8 cellular contexts compared by ENCODE assay signal in the genomic region with DNA sequence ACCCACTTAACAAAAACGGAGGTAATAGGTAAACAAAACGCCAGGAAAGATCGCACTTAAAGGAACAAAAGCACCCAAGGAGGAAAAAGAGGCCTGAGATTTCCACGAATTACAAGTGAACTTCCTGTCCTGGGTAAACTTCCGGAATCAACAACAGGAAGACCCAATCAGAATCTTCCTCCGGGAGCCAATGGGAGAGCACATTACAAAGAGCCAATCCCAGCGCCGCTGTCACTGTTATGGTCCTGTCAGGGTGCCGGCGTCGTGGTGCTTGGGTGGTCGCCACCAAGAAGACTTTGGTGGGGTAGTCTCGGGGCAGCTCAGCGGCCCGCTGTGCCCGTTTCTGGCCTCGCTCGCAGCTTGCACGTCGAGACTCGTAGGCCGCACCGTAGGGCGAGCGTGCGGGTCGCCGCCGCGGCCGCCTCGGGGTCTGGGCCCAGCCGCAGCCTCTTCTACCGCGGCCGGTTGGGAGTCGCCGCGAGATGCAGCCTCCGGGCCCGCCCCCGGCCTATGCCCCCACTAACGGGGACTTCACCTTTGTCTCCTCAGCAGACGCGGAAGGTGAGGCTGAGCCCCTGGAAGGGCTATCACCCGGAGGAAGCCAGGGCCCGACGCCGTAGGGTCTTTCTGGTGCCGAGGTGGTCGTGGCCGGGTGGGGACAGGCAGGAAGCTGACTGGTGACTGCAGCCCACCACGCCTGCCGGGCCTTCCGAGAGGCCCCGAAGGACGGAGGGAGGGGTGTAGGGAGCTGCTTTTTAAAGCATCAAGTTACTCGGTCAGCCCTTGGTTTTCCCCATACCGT. TPM values are rescaled to one million over a fixed set of nuclear protein-coding genes. Genes with fewer than 3 reads are reported as not detected.
DNase-seq lines count a peak whose midpoint lies in the region; ATAC-seq and TF ChIP-seq lines count a peak whose summit lies in the region.

Gene YIPF4, plus strand, starts transcription at position 231 of the 802 bp plus-strand sequence. Its CDS starts 252 bp downstream, at position 483.

- TF ChIP-seq CTCF in gastroesophageal sphincter (IDR thresholded peaks at IDR 0.05): no peak
- no peak for TF ChIP-seq CTCF in neutrophil (IDR thresholded peaks at IDR 0.05)

- H3K27me3 ChIP-seq in gastroesophageal sphincter (no peaks in the 10 kb centered on the region), neutrophil (no peaks in the 10 kb centered on the region)

- WGBS in gastroesophageal sphincter (ENCODE audit: low coverage in 1 of 2), 2 donors: 0 to 1% methylated on average over 7 to 10 of the region's 59 CpGs

- peaks cover 0 to 48% (median 11%) of the 10 kb centered on the region in 3 donors for H3K4me1 ChIP-seq in gastroesophageal sphincter
- peaks cover 15 to 21% of the 10 kb centered on the region in 2 experiments for H3K4me1 ChIP-seq in neutrophil (ENCODE audit: control insufficient read depth in 1 of 2, insufficient read depth in 1 of 2, low read depth in 1 of 2, low read length in 1 of 2)

- in situ Hi-C loops in SK-MEL-5 (cut with HindIII; ENCODE audit: low pct_unique_long_range_greater_than_20kb, low sequenced_read_pairs): no loop called here

- TF ChIP-seq POLR2A in gastroesophageal sphincter (IDR thresholded peaks at IDR 0.05): peak; percentile 20 to 54

- POLR2A ChIA-PET in HEK293T (lab: Yijun Ruan, JAX): interaction anchor here (0.6 to 2.0 kb wide), 5 partner anchors 10 to 112 kb away, joined by 3 to 5 read pairs (median 4); partner anchors contain the start of gene SLC30A6

- CTCF ChIA-PET in HEK293T (lab: Yijun Ruan, JAX): no interaction called here

- no peak for TF ChIP-seq EP300 in gastroesophageal sphincter (IDR thresholded peaks at IDR 0.05)

- H3K9me3 ChIP-seq in gastroesophageal sphincter (no peaks in the 10 kb centered on the region), neutrophil (no peaks in the 10 kb centered on the region)

- ATAC-seq in gastroesophageal sphincter: peak; percentile 99

- peak; percentile 77 for DNase-seq in GF-D8 (lab: John Stamatoyannopoulos, UW)
- DNase-seq in HEK293T (ENCODE audit: extremely low spot score): peak; percentile 97
- DNase-seq in MV-4-11 (lab: John Stamatoyannopoulos, UW): peak; percentile 93
- DNase-seq in SK-MEL-5 (ENCODE audit: low read depth, low spot score): peak; percentile 95
- peak; percentile 89 for DNase-seq in activated naive CD4-positive, alpha-beta T cell treated with Interleukin-2 at 50 U/mL for 16 hours
- peak; percentile 28 to 91 (median 77) for DNase-seq in substantia nigra (lab: John Stamatoyannopoulos, UW)

- peak within 1 kb of the TSS; percentile 66 to 92 (median 88) for H3K27ac ChIP-seq in gastroesophageal sphincter
- H3K27ac ChIP-seq in neutrophil: peak within 1 kb of the TSS; percentile 90
- H3K27ac ChIP-seq in substantia nigra (ENCODE audit: low read depth, low read length, poor library complexity, severe bottlenecking): peak within 1 kb of the TSS; percentile 80

- H3K36me3 ChIP-seq in gastroesophageal sphincter (peaks cover 0 to 16% of the 10 kb centered on the region in 2 donors), neutrophil (peaks cover 9% of the 10 kb centered on the region)

- H3K4me3 ChIP-seq in gastroesophageal sphincter (peak within 1 kb of the TSS; percentile 70 to 98), neutrophil (ENCODE audit: low read depth in 1 of 2, low read length in 1 of 2) (peak within 1 kb of the TSS; percentile 81 to 96)

TF ChIP-seq in HEK293T, 16 proteins besides CTCF, POLR2A, EP300 and RAD21:
- peak; percentile 55 for TF ChIP-seq PKNOX1 (IDR thresholded peaks at IDR 0.05)
- peak; percentile 62 for TF ChIP-seq ELF4 (IDR thresholded peaks at IDR 0.05)
- peak; percentile 84 for TF ChIP-seq L3MBTL2 (conservative IDR thresholded peaks at IDR 0.05)
- no peak for TF ChIP-seq NFRKB (IDR thresholded peaks at IDR 0.05)
- TF ChIP-seq CTBP1 (IDR thresholded peaks at IDR 0.05; ENCODE audit: borderline replicate concordance): no peak
- no peak for TF ChIP-seq FOXA1 (IDR thresholded peaks at IDR 0.05)
- TF ChIP-seq SUZ12 (IDR thresholded peaks at IDR 0.05): no peak
- peak; percentile 88 for TF ChIP-seq FOXK2 (IDR thresholded peaks at IDR 0.05)
- TF ChIP-seq HDGF (IDR thresholded peaks at IDR 0.05; ENCODE audit: borderline replicate concordance): no peak
- no peak for TF ChIP-seq TARDBP (IDR thresholded peaks at IDR 0.05)
- no peak for TF ChIP-seq LEF1 (IDR thresholded peaks at IDR 0.05; ENCODE audit: borderline replicate concordance)
- no peak for TF ChIP-seq ZNF384 (IDR thresholded peaks at IDR 0.05)
- no peak for TF ChIP-seq ARNT (IDR thresholded peaks at IDR 0.05)
- TF ChIP-seq BHLHE40 (IDR thresholded peaks at IDR 0.05; ENCODE audit: borderline replicate concordance): no peak
- no peak for TF ChIP-seq FOXM1 (IDR thresholded peaks at IDR 0.05; ENCODE audit: borderline replicate concordance)
- TF ChIP-seq SP1 (IDR thresholded peaks at IDR 0.05): no peak

RNA-seq across cellular contexts. Expression of gene YIPF4, which starts in this region (rescaled TPM):
- total RNA-seq in SK-MEL-5 (2014; rRNA removed; shearing (Covaris generic)): 68.0 and 68.9 TPM in 2 replicates
- polyA plus RNA-seq in SK-MEL-5 (2015; cell fraction: cytosol; rRNA removed): 29.1 and 37.6 TPM in 2 replicates
- polyA plus RNA-seq in SK-MEL-5 (2015; cell fraction: nucleus; rRNA removed): 21.2 and 35.9 TPM in 2 replicates
- 10 to 100 TPM; 21.3 to 48.3 (median 33.6) TPM for total RNA-seq in gastroesophageal sphincter

Comparison
In these comparisons a context has a peak if more than half of its experiments do, and no peak if none do; other contexts are left out.
1. Peak in every context shown above with its lines: DNase-seq, ATAC-seq, H3K4me3 ChIP-seq and H3K27ac ChIP-seq.